1 cellular context compared by ENCODE assay signal in the genomic region with DNA sequence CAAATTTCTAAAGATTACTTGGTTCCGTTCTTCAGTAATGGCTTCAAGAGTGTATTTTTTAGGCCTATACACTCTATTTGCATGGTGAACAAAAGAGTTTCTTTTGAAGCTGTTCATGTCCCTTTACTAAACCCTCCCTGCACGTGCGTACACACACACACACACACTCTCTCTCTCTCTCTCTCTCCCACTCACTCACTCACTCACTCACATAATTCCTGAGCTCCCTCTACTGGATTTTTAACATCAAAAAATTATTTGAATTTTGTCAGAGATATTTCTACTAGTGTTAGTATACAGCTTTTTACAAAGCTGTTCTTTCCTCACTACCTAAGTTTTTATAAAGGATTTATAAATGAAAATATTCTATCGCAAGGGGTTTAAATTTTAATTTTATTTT.
TF ChIP-seq lines count a peak whose summit lies in the region.

No MANE protein-coding gene starts in this region.

TF ChIP-seq in GM12878, 131 proteins besides CTCF, POLR2A, EP300 and RAD21 (continued from another document):
- TF ChIP-seq, protein P1, sequence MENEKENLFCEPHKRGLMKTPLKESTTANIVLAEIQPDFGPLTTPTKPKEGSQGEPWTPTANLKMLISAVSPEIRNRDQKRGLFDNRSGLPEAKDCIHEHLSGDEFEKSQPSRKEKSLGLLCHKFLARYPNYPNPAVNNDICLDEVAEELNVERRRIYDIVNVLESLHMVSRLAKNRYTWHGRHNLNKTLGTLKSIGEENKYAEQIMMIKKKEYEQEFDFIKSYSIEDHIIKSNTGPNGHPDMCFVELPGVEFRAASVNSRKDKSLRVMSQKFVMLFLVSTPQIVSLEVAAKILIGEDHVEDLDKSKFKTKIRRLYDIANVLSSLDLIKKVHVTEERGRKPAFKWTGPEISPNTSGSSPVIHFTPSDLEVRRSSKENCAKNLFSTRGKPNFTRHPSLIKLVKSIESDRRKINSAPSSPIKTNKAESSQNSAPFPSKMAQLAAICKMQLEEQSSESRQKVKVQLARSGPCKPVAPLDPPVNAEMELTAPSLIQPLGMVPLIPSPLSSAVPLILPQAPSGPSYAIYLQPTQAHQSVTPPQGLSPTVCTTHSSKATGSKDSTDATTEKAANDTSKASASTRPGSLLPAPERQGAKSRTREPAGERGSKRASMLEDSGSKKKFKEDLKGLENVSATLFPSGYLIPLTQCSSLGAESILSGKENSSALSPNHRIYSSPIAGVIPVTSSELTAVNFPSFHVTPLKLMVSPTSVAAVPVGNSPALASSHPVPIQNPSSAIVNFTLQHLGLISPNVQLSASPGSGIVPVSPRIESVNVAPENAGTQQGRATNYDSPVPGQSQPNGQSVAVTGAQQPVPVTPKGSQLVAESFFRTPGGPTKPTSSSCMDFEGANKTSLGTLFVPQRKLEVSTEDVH (IDR thresholded peaks at IDR 0.05; ENCODE audit: low read depth, partially characterized antibody) = no peak
